In the genomic region with DNA sequence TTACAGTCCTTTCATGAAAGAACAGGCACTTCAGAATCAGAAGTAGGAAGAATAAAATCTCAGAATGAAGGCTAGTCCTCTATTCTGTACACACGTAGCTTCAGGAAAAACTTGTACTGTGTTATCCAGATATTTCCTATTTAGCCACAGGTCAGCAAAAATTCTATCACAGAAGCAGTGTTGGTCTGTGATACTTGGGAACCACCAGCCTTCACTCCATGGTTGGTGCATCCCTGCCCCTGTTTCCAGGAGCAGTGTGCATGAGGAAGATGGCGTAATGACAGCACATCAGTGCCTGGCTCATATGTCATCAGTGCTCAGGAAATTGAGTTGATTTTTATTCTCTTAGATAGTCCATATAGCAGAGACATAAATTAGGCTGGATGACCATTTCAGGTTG, we compare ENCODE assay signal across 16 cellular contexts.
DNase-seq lines count a peak whose midpoint lies in the region; ATAC-seq and TF ChIP-seq lines count a peak whose summit lies in the region.
"Had no signal": no experiment of that assay in that cellular context is flagged by ENCODE, and none has a peak within 500 bp of the region (broad histone marks: within the 10 kb centered on the region; RNA-seq: fewer than 3 reads in every experiment).

No MANE protein-coding gene starts in this region.

- no peak overlapping the region for H3K23ac ChIP-seq in mesenchymal stem cell (ENCODE audit: low read length in 2 of 2)

- H2BK15ac ChIP-seq in mesenchymal stem cell (ENCODE audit: low read depth, poor library complexity, severe bottlenecking): no peak overlapping the region

- peak overlapping the region; percentile 5 for H4K8ac ChIP-seq in mesenchymal stem cell (ENCODE audit: low read length)

- no peak overlapping the region for H2AFZ ChIP-seq in mesenchymal stem cell (ENCODE audit: low read depth, low read length)

- H3K4ac ChIP-seq in mesenchymal stem cell (ENCODE audit: low read depth in 1 of 2, low read length in 2 of 2): peak overlapping the region in 1 of 2 experiments; percentile 9

- peaks cover 24% of the 10 kb centered on the region for H3K79me1 ChIP-seq in mesenchymal stem cell (replicated peaks; ENCODE audit: low read length, poor library complexity, severe bottlenecking)

- 88% methylated on average over 2 of the region's 2 CpGs for WGBS in mesenchymal stem cell

- H3K4me3 ChIP-seq in mesenchymal stem cell (ENCODE audit: insufficient read depth in 1 of 2, low read depth in 1 of 2, low read length in 2 of 2): peak overlapping the region in 1 of 2 experiments; percentile 13
- no peak overlapping the region for H3K4me3 ChIP-seq in thoracic aorta
- no peak overlapping the region for H3K4me3 ChIP-seq in H7 (ENCODE audit: insufficient read depth, low read depth, low read length)
- H3K4me3 ChIP-seq: HAP-1, lower lobe of right lung had no signal

- TF ChIP-seq CTCF in chondrocyte (IDR thresholded peaks at IDR 0.05): no peak
- no peak for TF ChIP-seq CTCF in thoracic aorta (IDR thresholded peaks at IDR 0.05)

- peak; percentile 39 for DNase-seq in NCI-H226
- no peak for DNase-seq in chondrocyte (ENCODE audit: low spot score)
- peak; percentile 71 for DNase-seq in mesenchymal stem cell
- DNase-seq in thoracic aorta (ENCODE audit: low spot score): no peak
- DNase-seq in activated gamma-delta T cell (lab: John Stamatoyannopoulos, UW): no peak
- DNase-seq in H7: no peak
- DNase-seq: activated naive CD8-positive, alpha-beta T cell treated with anti-CD3 and anti-CD28 coated beads, Interleukin-2, amount 50 U/mL, for 24 hours; head of caudate nucleus; lower lobe of right lung; NK-92 treated with Interleukin-12 subunit alpha and Interleukin-12 subunit beta, amount 100 ng/mL, for 24 hours; occipital lobe; stimulated activated CD4-positive, alpha-beta T cell treated with anti-CD3 and anti-CD28 coated beads, Interleukin-2, amount 100 ng/mL, for 24 hours had no signal

- H3K9me3 ChIP-seq in mesenchymal stem cell (ENCODE audit: control insufficient read depth, low read length) (no peaks in the 10 kb centered on the region), thoracic aorta (no peaks in the 10 kb centered on the region)
- H3K9me3 ChIP-seq: HAP-1, lower lobe of right lung had no signal

- H2AK5ac ChIP-seq in mesenchymal stem cell (ENCODE audit: low read length, severe bottlenecking): peak overlapping the region; percentile 57

- peak overlapping the region; percentile 73 to 83 for H3K18ac ChIP-seq in mesenchymal stem cell (ENCODE audit: low read depth in 1 of 2, low read length in 2 of 2)

- peak overlapping the region; percentile 40 for H3K4me3 Mint-ChIP-seq in chondrocyte (ENCODE audit: unreplicated experiment)
- H3K4me3 Mint-ChIP-seq in activated T-helper 17 cell treated with anti-CD3 and anti-CD28 coated beads, Interleukin-2, amount 50 U/mL, for 72 hours: no peak overlapping the region
- H3K4me3 Mint-ChIP-seq: activated naive CD8-positive, alpha-beta T cell treated with anti-CD3 and anti-CD28 coated beads, Interleukin-2, amount 50 U/mL, for 24 hours; CD14-positive monocyte had no signal

- peak overlapping the region in 1 of 2 experiments; percentile 20 for H2BK12ac ChIP-seq in mesenchymal stem cell (ENCODE audit: low read length in 2 of 2)

- no peaks in the 10 kb centered on the region for H3K27me3 Mint-ChIP-seq in chondrocyte (ENCODE audit: low read depth)
- peaks cover 12% of the 10 kb centered on the region for H3K27me3 Mint-ChIP-seq in activated T-helper 17 cell treated with anti-CD3 and anti-CD28 coated beads, Interleukin-2, amount 50 U/mL, for 72 hours

- H2BK120ac ChIP-seq in mesenchymal stem cell (ENCODE audit: low read depth, low read length): no peak overlapping the region

- ATAC-seq in thoracic aorta (ENCODE audit: insufficient number of reproducible peaks, low FRiP score, low read depth) (no peak), HG03159 (IDR thresholded peaks at IDR 0.05; ENCODE audit: unreplicated experiment) (no peak)
- no peak for ATAC-seq in activated T-helper 17 cell treated with anti-CD3 and anti-CD28 coated beads, Interleukin-2, amount 50 U/mL, for 72 hours (replicated peaks)
- ATAC-seq: activated naive CD8-positive, alpha-beta T cell treated with anti-CD3 and anti-CD28 coated beads, Interleukin-2, amount 50 U/mL, for 24 hours had no signal

- peak overlapping the region; percentile 77 for H4K91ac ChIP-seq in mesenchymal stem cell (ENCODE audit: low read length)

- H3K4me2 ChIP-seq in mesenchymal stem cell (ENCODE audit: low read length, poor library complexity, severe bottlenecking): no peak overlapping the region

- H3K27ac ChIP-seq in mesenchymal stem cell (ENCODE audit: low read length, poor library complexity, severe bottlenecking): peak overlapping the region; percentile 100
- peak overlapping the region; percentile 90 for H3K27ac ChIP-seq in thoracic aorta

- peaks cover 28% of the 10 kb centered on the region for H3K4me1 Mint-ChIP-seq in chondrocyte (ENCODE audit: low read depth)
- H3K4me1 Mint-ChIP-seq in activated T-helper 17 cell treated with anti-CD3 and anti-CD28 coated beads, Interleukin-2, amount 50 U/mL, for 72 hours: no peaks in the 10 kb centered on the region
- H3K4me1 Mint-ChIP-seq: activated naive CD8-positive, alpha-beta T cell treated with anti-CD3 and anti-CD28 coated beads, Interleukin-2, amount 50 U/mL, for 24 hours had no signal

- no peak overlapping the region for H3K14ac ChIP-seq in mesenchymal stem cell (ENCODE audit: low read length in 2 of 2)

- no peaks in the 10 kb centered on the region for H3K27me3 ChIP-seq in mesenchymal stem cell (ENCODE audit: control insufficient read depth in 1 of 2, insufficient read depth in 1 of 2, low read length in 2 of 2)
- H3K27me3 ChIP-seq in thoracic aorta (replicated peaks; ENCODE audit: insufficient read depth): no peaks in the 10 kb centered on the region
- no peaks in the 10 kb centered on the region for H3K27me3 ChIP-seq in H7 (ENCODE audit: control insufficient read depth, insufficient read depth, low read length)

- H3K36me3 ChIP-seq in mesenchymal stem cell (ENCODE audit: control insufficient read depth in 1 of 2, insufficient read depth in 2 of 2, low read depth in 1 of 2, low read length in 2 of 2): no peaks in the 10 kb centered on the region
- no peaks in the 10 kb centered on the region for H3K36me3 ChIP-seq in thoracic aorta
- H3K36me3 ChIP-seq in H7 (replicated peaks; ENCODE audit: control insufficient read depth, insufficient read depth, low read length): no peaks in the 10 kb centered on the region
- H3K36me3 ChIP-seq: HAP-1, lower lobe of right lung had no signal

- peak overlapping the region; percentile 53 for H3K9ac ChIP-seq in mesenchymal stem cell (ENCODE audit: low read length)

- H3K27ac Mint-ChIP-seq in chondrocyte (ENCODE audit: unreplicated experiment): peak overlapping the region; percentile 96
- H3K27ac Mint-ChIP-seq in activated T-helper 17 cell treated with anti-CD3 and anti-CD28 coated beads, Interleukin-2, amount 50 U/mL, for 72 hours: no peak overlapping the region
- H3K27ac Mint-ChIP-seq: activated naive CD8-positive, alpha-beta T cell treated with anti-CD3 and anti-CD28 coated beads, Interleukin-2, amount 50 U/mL, for 24 hours; CD14-positive monocyte had no signal

- H3K9me3 Mint-ChIP-seq in chondrocyte (ENCODE audit: low read depth): no peaks in the 10 kb centered on the region
- H3K9me3 Mint-ChIP-seq in activated T-helper 17 cell treated with anti-CD3 and anti-CD28 coated beads, Interleukin-2, amount 50 U/mL, for 72 hours: no peaks in the 10 kb centered on the region
- H3K9me3 Mint-ChIP-seq: activated naive CD8-positive, alpha-beta T cell treated with anti-CD3 and anti-CD28 coated beads, Interleukin-2, amount 50 U/mL, for 24 hours; CD14-positive monocyte had no signal

- no peaks in the 10 kb centered on the region for H3K36me3 Mint-ChIP-seq in chondrocyte (ENCODE audit: low read depth)
- no peaks in the 10 kb centered on the region for H3K36me3 Mint-ChIP-seq in activated T-helper 17 cell treated with anti-CD3 and anti-CD28 coated beads, Interleukin-2, amount 50 U/mL, for 72 hours (ENCODE audit: low read depth)
- H3K36me3 Mint-ChIP-seq: CD14-positive monocyte had no signal

- H2BK5ac ChIP-seq in mesenchymal stem cell (ENCODE audit: low read depth, low read length, poor library complexity, severe bottlenecking): no peak overlapping the region

- H3K4me1 ChIP-seq in mesenchymal stem cell (ENCODE audit: control insufficient read depth, insufficient read depth, low read depth, low read length) (peaks cover 13% of the 10 kb centered on the region), thoracic aorta (ENCODE audit: control insufficient read depth in 1 of 2, low read depth in 2 of 2) (peaks cover 37 to 53% of the 10 kb centered on the region in 2 donors)

Comparison
In these comparisons a context has a peak if more than half of its experiments do, and no peak if none do; other contexts are left out.
1. DNase-seq: peak in NCI-H226 (single experiment) and mesenchymal stem cell (single experiment); none in chondrocyte (single experiment), thoracic aorta (single experiment), activated gamma-delta T cell (single experiment) and H7 (single experiment).